In genomic region chr19:28331596-28331995, GRCh38 we compare ENCODE assay signal across 33 cellular contexts.
"Had no signal": no experiment of that assay in that cellular context is flagged by ENCODE, and none has a peak within 500 bp of the region (broad histone marks: within the 10 kb centered on the region; RNA-seq: fewer than 3 reads in every experiment).

No MANE protein-coding gene starts in this region.

- H3K4me2 ChIP-seq: KMS-11 had no signal

- H3K27me3 ChIP-seq: MG63 had no signal

- DNase-seq: Karpas-422, Kasumi-1, KG1, MG63, MM.1S, MV-4-11, NCI-H1048, NCI-H1092, NCI-H1092 treated with DMSO at 0.1 percent for 48 hours, NCI-H1105, NCI-H1105 treated with DMSO at 0.1 percent for 48 hours, NCI-H1417, NCI-H1417 treated with DMSO at 0.1 percent for 48 hours, NCI-H1436, NCI-H1436 treated with DMSO at 0.1 percent for 48 hours, NCI-H146, NCI-H1694, NCI-H1694 treated with DMSO at 0.1 percent for 48 hours, NCI-H187, NCI-H187 treated with DMSO at 0.1 percent for 48 hours, NCI-H1930, NCI-H2029, NCI-H2029 treated with DMSO at 0.1 percent for 48 hours, NCI-H2081, NCI-H2081 treated with DMSO at 0.1 percent for 48 hours, NCI-H2107, NCI-H2171, NCI-H2171 treated with DMSO at 0.1 percent for 48 hours, NCI-H2227 treated with DMSO at 0.1 percent for 48 hours, NCI-H345, NCI-H446 treated with DMSO at 0.1 percent for 48 hours, NCI-H510A had no signal

- H3K9me3 ChIP-seq: MG63 had no signal

- H3K9ac ChIP-seq: KMS-11 had no signal

- H3K27ac ChIP-seq: KMS-11 had no signal

- H3K36me3 ChIP-seq: MG63 had no signal

- H3K4me3 ChIP-seq: MG63 had no signal
